Comparison of ENCODE assay signal across 1 cellular context in genomic region chr11:128628686-128629085, GRCh38.
TF ChIP-seq lines count a peak whose summit lies in the region.

No MANE protein-coding gene starts in this region.

TF ChIP-seq in WTC11, 78 proteins besides CTCF, POLR2A, EP300 and RAD21 (continued from another document):
- TF ChIP-seq ZNF532 (CRISPR knock-in tag; IDR thresholded peaks at IDR 0.05; ENCODE audit: borderline replicate concordance) (no peak), RORB (CRISPR knock-in tag; IDR thresholded peaks at IDR 0.05) (no peak), RELA (CRISPR knock-in tag; IDR thresholded peaks at IDR 0.05; ENCODE audit: borderline replicate concordance) (no peak)
